Comparison of ENCODE assay signal across 12 cellular contexts in the genomic region with DNA sequence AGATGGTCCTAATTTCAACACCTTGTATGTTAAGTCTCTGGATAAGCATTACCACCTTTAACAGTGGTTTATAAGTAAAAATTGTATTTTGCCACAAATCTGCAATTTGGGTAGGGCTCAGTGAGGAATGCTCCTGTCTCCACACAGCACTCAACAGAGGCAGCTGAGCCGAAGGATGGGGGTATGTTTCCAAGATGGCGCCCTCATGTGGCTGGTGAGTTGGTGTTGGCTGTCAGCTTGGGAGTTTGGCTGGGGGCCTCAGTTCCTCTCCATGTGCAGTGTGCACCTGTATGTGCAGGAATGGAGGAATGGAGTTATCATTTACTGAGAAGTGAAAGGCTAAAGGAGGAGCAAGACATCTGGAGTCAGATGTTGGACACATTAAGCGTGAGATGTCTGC.
DNase-seq lines count a peak whose midpoint lies in the region; ATAC-seq, FAIRE-seq and TF ChIP-seq lines count a peak whose summit lies in the region.
"Had no signal": no experiment of that assay in that cellular context is flagged by ENCODE, and none has a peak within 500 bp of the region (broad histone marks: within the 10 kb centered on the region; RNA-seq: fewer than 3 reads in every experiment).

No MANE protein-coding gene starts in this region.

- H3K9ac ChIP-seq in HepG2 (ENCODE audit: insufficient read depth, low read depth, low read length): no peak overlapping the region

- intact Hi-C loops in HepG2 (cut with micrococcal nuclease; ENCODE audit: unreplicated experiment) (no loop called here), right lobe of liver (cut with DNase I) (no loop called here), testis (cut with DNase I; ENCODE audit: low total_unique reads) (no loop called here)

- H3K27ac ChIP-seq in HepG2 (ENCODE audit: extremely low read length, insufficient read depth, low read length) (no peak overlapping the region), right lobe of liver (no peak overlapping the region), testis (no peak overlapping the region)
- H3K27ac ChIP-seq: cardiac muscle cell had no signal

- TF ChIP-seq POLR2A in HepG2 (IDR thresholded peaks at IDR 0.05; ENCODE audit: insufficient read depth in 1 of 2, low read depth in 2 of 2, low read length in 2 of 2) (no peak), right lobe of liver (IDR thresholded peaks at IDR 0.05) (no peak), testis (IDR thresholded peaks at IDR 0.05) (no peak)

- H2AFZ ChIP-seq in HepG2 (ENCODE audit: low read length): no peak overlapping the region

- in situ Hi-C loops in HepG2 (cut with HindIII; ENCODE audit: extremely low pct_ligation_motif_present, low pct_unique_long_range_greater_than_20kb): no loop called here

- CTCF ChIA-PET in HepG2 (lab: Yijun Ruan, JAX; ENCODE audit: low intra/inter-chr PET ratio, low total read pairs): no interaction called here

- TF ChIP-seq CTCF in HepG2 (CRISPR knock-in tag; IDR thresholded peaks at IDR 0.05) (peak; percentile 13; the same call in 1 of the 2 replicates), right lobe of liver (IDR thresholded peaks at IDR 0.05) (no peak), choroid plexus epithelial cell (conservative IDR thresholded peaks at IDR 0.05; ENCODE audit: low read depth, low read length) (peak; percentile 26), testis (IDR thresholded peaks at IDR 0.05) (no peak)

- ATAC-seq in HepG2: peak; percentile 57
- ATAC-seq in right lobe of liver: no peak
- no peak for ATAC-seq in HG02973 (IDR thresholded peaks at IDR 0.05; ENCODE audit: unreplicated experiment)
- ATAC-seq in GM21423 (IDR thresholded peaks at IDR 0.05; ENCODE audit: unreplicated experiment): no peak
- ATAC-seq: esophagus mucosa had no signal

- FAIRE-seq in HepG2 (lab: Jason Lieb, UNC): no peak

- POLR2A ChIA-PET in HepG2 (lab: Yijun Ruan, JAX): no interaction called here

- H3K4me2 ChIP-seq in HepG2 (ENCODE audit: low read depth, low read length): no peak overlapping the region

- TF ChIP-seq RAD21 in HepG2 (CRISPR knock-in tag; IDR thresholded peaks at IDR 0.05): no peak

- TF ChIP-seq EP300 in HepG2 (IDR thresholded peaks at IDR 0.05; ENCODE audit: low read depth in 2 of 2, low read length in 2 of 2) (no peak), HepG2 (CRISPR knock-in tag; IDR thresholded peaks at IDR 0.05; ENCODE audit: borderline replicate concordance) (no peak)

- H3K9me3 ChIP-seq in HepG2 (ENCODE audit: low read length) (no peaks in the 10 kb centered on the region), right lobe of liver (no peaks in the 10 kb centered on the region), testis (no peaks in the 10 kb centered on the region)

- no peaks in the 10 kb centered on the region for H3K79me2 ChIP-seq in HepG2 (ENCODE audit: insufficient read depth, low read length)

- H3K4me3 ChIP-seq in HepG2 (replicated peaks in 1 of 3; ENCODE audit: insufficient read depth in 1 of 3, low read depth in 2 of 3, low read length in 3 of 3) (no peak overlapping the region), right lobe of liver (no peak overlapping the region), choroid plexus epithelial cell (ENCODE audit: low read depth, low read length) (no peak overlapping the region), testis (no peak overlapping the region)
- H3K4me3 ChIP-seq: cardiac muscle cell had no signal

- H4K20me1 ChIP-seq in HepG2 (ENCODE audit: insufficient read depth, low read length): no peaks in the 10 kb centered on the region

- BruUV-seq in HepG2 (replicated peaks; lab: Mats Ljungman, UMichigan): no TSS peak

- H3K36me3 ChIP-seq in HepG2 (replicated peaks in 1 of 2; ENCODE audit: control insufficient read depth in 1 of 2, insufficient read depth in 2 of 2, low read length in 2 of 2) (no peaks in the 10 kb centered on the region), right lobe of liver (no peaks in the 10 kb centered on the region), testis (ENCODE audit: low read depth, missing control alignments) (no peaks in the 10 kb centered on the region)
- H3K36me3 ChIP-seq: cardiac muscle cell had no signal

- H3K4me1 ChIP-seq in HepG2 (ENCODE audit: insufficient read depth, low read length): no peaks in the 10 kb centered on the region; the same call in 1 of the 2 replicates
- no peaks in the 10 kb centered on the region for H3K4me1 ChIP-seq in right lobe of liver
- no peaks in the 10 kb centered on the region for H3K4me1 ChIP-seq in testis

- H3K27me3 ChIP-seq in HepG2 (ENCODE audit: control insufficient read depth in 1 of 2, insufficient read depth in 2 of 2, low read length in 2 of 2) (no peaks in the 10 kb centered on the region), right lobe of liver (no peaks in the 10 kb centered on the region), testis (no peaks in the 10 kb centered on the region)
- H3K27me3 ChIP-seq: cardiac muscle cell had no signal

- 59% methylated on average over 3 of the region's 3 CpGs for WGBS in HepG2 (ENCODE audit: low lambda C conversion rate)
- 100% methylated on average over 1 of the region's 3 CpGs for WGBS in right lobe of liver (ENCODE audit: insufficient coverage, low coverage, low lambda C conversion rate, missing lambda C conversion rate)
- WGBS in testis, 2 donors: 57 to 87% methylated on average over 3 of the region's 3 CpGs

- DNase-seq in HepG2 (ENCODE audit: low spot score): no peak
- DNase-seq in right lobe of liver: no peak
- peak; percentile 36 for DNase-seq in NAMALWA (ENCODE audit: low spot score)
- no peak for DNase-seq in choroid plexus epithelial cell (ENCODE audit: low read depth)
- peak; percentile 37 for DNase-seq in testis
- no peak for DNase-seq in epidermal melanocyte (ENCODE audit: insufficient read length, low spot score)
- DNase-seq: NCI-H1417; stimulated activated CD4-positive, alpha-beta T cell treated with anti-CD3 and anti-CD28 coated beads, Interleukin-2, amount 100 ng/mL, for 48 hours had no signal

TF ChIP-seq in HepG2, 621 proteins besides CTCF, POLR2A, EP300 and RAD21:
- no peak for TF ChIP-seq MTF2 (CRISPR knock-in tag; IDR thresholded peaks at IDR 0.05; ENCODE audit: borderline replicate concordance)
TF ChIP-seq in HepG2: peak in this region for 0.

Comparison
In these comparisons a context has a peak if more than half of its experiments do, and no peak if none do; other contexts are left out.
1. CTCF ChIP-seq: peak in HepG2 (single experiment) and choroid plexus epithelial cell (single experiment); none in right lobe of liver (0 of 4) and testis (0 of 3).
2. DNase-seq: peak in NAMALWA (single experiment) and testis (single experiment); none in HepG2 (single experiment), right lobe of liver (0 of 3), choroid plexus epithelial cell (single experiment) and epidermal melanocyte (single experiment).